ENCODE assay signal across 1 cellular context in the genomic region with DNA sequence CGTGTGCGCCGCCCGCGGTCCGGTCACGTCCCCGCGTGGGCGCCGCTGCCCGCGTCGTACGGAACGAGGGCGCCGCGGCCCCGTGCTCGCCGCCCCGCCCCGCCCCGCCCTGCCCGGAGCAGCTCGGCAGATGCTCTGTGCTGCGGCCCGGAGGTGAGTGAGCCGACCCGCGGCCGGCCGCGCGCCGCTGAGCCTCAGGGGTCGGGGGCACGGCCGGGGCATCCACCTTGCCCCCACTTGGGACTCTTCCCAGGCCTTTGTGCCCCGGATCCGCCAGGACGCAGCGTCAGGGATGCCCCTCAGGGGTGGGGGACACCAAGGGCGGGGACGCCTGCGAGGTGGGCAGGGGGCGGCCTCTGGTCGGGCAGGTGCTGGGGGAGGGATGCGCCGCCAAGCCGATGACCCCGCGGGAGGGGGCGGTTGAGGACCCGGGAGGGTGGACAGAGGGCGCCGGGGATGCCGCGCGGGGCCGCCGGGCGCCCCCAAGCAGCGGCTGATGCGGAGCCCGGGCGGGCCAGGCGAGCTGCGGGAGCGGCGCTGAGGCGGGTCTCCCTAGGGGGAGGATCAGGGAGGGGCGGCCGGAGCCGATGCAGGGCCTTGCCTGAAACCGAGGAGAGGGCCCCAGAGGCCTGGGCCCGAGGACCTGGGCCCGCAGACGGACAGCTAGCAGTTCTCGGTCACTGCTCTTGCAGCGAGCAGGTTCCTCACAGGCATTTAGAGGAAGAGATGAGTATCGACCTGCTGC.
TF ChIP-seq lines count a peak whose summit lies in the region.

TSS of gene GNAZ (plus strand) at position 102 of the 745 bp plus-strand sequence. CDS start 25,177 bp downstream, outside the sequence.

TF ChIP-seq in H1, 55 proteins besides CTCF, POLR2A, EP300 and RAD21 (continued from another document):
- TF ChIP-seq RXRA (IDR thresholded peaks at IDR 0.05; ENCODE audit: insufficient read depth, low read depth, low read length) (no peak), RBBP5 (IDR thresholded peaks at IDR 0.05; ENCODE audit: borderline replicate concordance, low read depth, low read length) (no peak), ZNF274 (IDR thresholded peaks at IDR 0.05; ENCODE audit: borderline replicate concordance, extremely low read depth, low read length) (no peak), SP4 (IDR thresholded peaks at IDR 0.05; ENCODE audit: low read length) (no peak), POU5F1 (IDR thresholded peaks at IDR 0.05; ENCODE audit: low read depth, low read length) (no peak)
